In genomic region chr2:27831279-27832050, GRCh38 we compare ENCODE assay signal across 1 cellular context.
TF ChIP-seq lines count a peak whose summit lies in the region.

No MANE protein-coding gene starts in this region.

TF ChIP-seq in IMR-90, 13 proteins besides CTCF, POLR2A, EP300 and RAD21:
- TF ChIP-seq CEBPB (IDR thresholded peaks at IDR 0.05; ENCODE audit: low read depth, low read length) = peak; percentile 31
- no peak for TF ChIP-seq USF2 (IDR thresholded peaks at IDR 0.05; ENCODE audit: low read depth, low read length)
